In genomic region chr10:32980558-32981468, GRCh38 we compare ENCODE assay signal across 1 cellular context.
A peak's percentile ranks its signal among the peaks of the same experiment; 100 is the strongest.
TF ChIP-seq lines count a peak whose summit lies in the region.

No MANE protein-coding gene starts in this region.

TF ChIP-seq in K562, 482 proteins besides CTCF, POLR2A, EP300 and RAD21 (continued from another document and continues in another):
- no peak for TF ChIP-seq CHD7 (IDR thresholded peaks at IDR 0.05; ENCODE audit: low read depth, low read length)
- TF ChIP-seq THAP7 (CRISPR knock-in tag; IDR thresholded peaks at IDR 0.05), result no peak
- peak; percentile 56; the same call in 1 of the 2 replicates for TF ChIP-seq NR2C1 (IDR thresholded peaks at IDR 0.05)
- TF ChIP-seq NR2C1 (tag; IDR thresholded peaks at IDR 0.05), result 0 out of 2 replicates have a peak, but pooled peaks have one; percentile 37
- no peak for TF ChIP-seq RFX1 (IDR thresholded peaks at IDR 0.05)
- no peak for TF ChIP-seq ATF6 (CRISPR knock-in tag; IDR thresholded peaks at IDR 0.05)
- TF ChIP-seq NR1H2 (CRISPR knock-in tag; IDR thresholded peaks at IDR 0.05), result no peak
- TF ChIP-seq RAD51 (IDR thresholded peaks at IDR 0.05; ENCODE audit: borderline replicate concordance, low read depth), result peak; percentile 94
- TF ChIP-seq ZSCAN29 (IDR thresholded peaks at IDR 0.05), result no peak
- TF ChIP-seq IRF2 (CRISPR knock-in tag; IDR thresholded peaks at IDR 0.05), result no peak
- no peak for TF ChIP-seq ZNF133 (CRISPR knock-in tag; IDR thresholded peaks at IDR 0.05)
- no peak for TF ChIP-seq DMBX1 (CRISPR knock-in tag; IDR thresholded peaks at IDR 0.05; ENCODE audit: borderline replicate concordance)
- peak in 1 of 2 experiments; percentile 77 for TF ChIP-seq AFF1 (IDR thresholded peaks at IDR 0.05; ENCODE audit: low read depth in 1 of 2, partially characterized antibody in 2 of 2)
- TF ChIP-seq RBM15 (IDR thresholded peaks at IDR 0.05; ENCODE audit: insufficient read depth, low read length), result no peak
- TF ChIP-seq CTBP1 (IDR thresholded peaks at IDR 0.05; ENCODE audit: borderline replicate concordance), result peak; percentile 95
- no peak for TF ChIP-seq TAF15 (IDR thresholded peaks at IDR 0.05; ENCODE audit: low read depth, low read length)
- peak; percentile 72 for TF ChIP-seq ZFX (CRISPR knock-in tag; IDR thresholded peaks at IDR 0.05)
- TF ChIP-seq NRF1 (conservative IDR thresholded peaks at IDR 0.05 in 1 of 2, IDR thresholded peaks at IDR 0.05 in 1 of 2), result peak; percentile 79 to 83
- TF ChIP-seq MCM3 (IDR thresholded peaks at IDR 0.05), result no peak
- peak; percentile 78 for TF ChIP-seq MITF (IDR thresholded peaks at IDR 0.05)
- peak; percentile 86 for TF ChIP-seq SMAD4 (CRISPR knock-in tag; conservative IDR thresholded peaks at IDR 0.05)
- peak; percentile 68 for TF ChIP-seq DIDO1 (tag; IDR thresholded peaks at IDR 0.05; ENCODE audit: low read depth)
- peak in 1 of 2 experiments; percentile 83; a peak in 2 of 4 replicates for TF ChIP-seq TRIM24 (IDR thresholded peaks at IDR 0.05)
- no peak for TF ChIP-seq TRIM25 (IDR thresholded peaks at IDR 0.05; ENCODE audit: borderline replicate concordance)
- TF ChIP-seq HBP1 (CRISPR knock-in tag; IDR thresholded peaks at IDR 0.05), result 0 out of 2 replicates have a peak, but pooled peaks have one; percentile 52
- no peak for TF ChIP-seq BRD9 (IDR thresholded peaks at IDR 0.05; ENCODE audit: low read depth, partially characterized antibody)
- TF ChIP-seq RBFOX2 (IDR thresholded peaks at IDR 0.05; ENCODE audit: low read depth, low read length), result peak; percentile 87
- TF ChIP-seq ILF3 (IDR thresholded peaks at IDR 0.05; ENCODE audit: borderline replicate concordance), result no peak
- peak; percentile 65 for TF ChIP-seq SUPT5H (IDR thresholded peaks at IDR 0.05)
- TF ChIP-seq SPI1 (IDR thresholded peaks at IDR 0.05; ENCODE audit: borderline replicate concordance, low read depth, low read length), result peak; percentile 62; the same call in 1 of the 2 replicates
- TF ChIP-seq CBFB (CRISPR knock-in tag; IDR thresholded peaks at IDR 0.05), result peak; percentile 55; the same call in 1 of the 2 replicates
- no peak for TF ChIP-seq STAT5B (CRISPR knock-in tag; IDR thresholded peaks at IDR 0.05)
- peak; percentile 91 for TF ChIP-seq POLR2G (IDR thresholded peaks at IDR 0.05; ENCODE audit: low read depth, low read length)
- no peak for TF ChIP-seq CGGBP1 (CRISPR knock-in tag; IDR thresholded peaks at IDR 0.05)
- no peak for TF ChIP-seq TRIM28 (IDR thresholded peaks at IDR 0.05)
- no peak for TF ChIP-seq RHOXF2B (CRISPR knock-in tag; conservative IDR thresholded peaks at IDR 0.05)
- TF ChIP-seq STAT5A (IDR thresholded peaks at IDR 0.05; ENCODE audit: borderline replicate concordance, low read length), result no peak
- no peak for TF ChIP-seq ZNF384 (IDR thresholded peaks at IDR 0.05; ENCODE audit: low read depth, low read length)
- 0 out of 2 replicates have a peak, but pooled peaks have one; percentile 12 for TF ChIP-seq E2F3 (CRISPR knock-in tag; IDR thresholded peaks at IDR 0.05)
- no peak for TF ChIP-seq ZNF232 (CRISPR knock-in tag; IDR thresholded peaks at IDR 0.05)
